16 cellular contexts compared by ENCODE assay signal in genomic region chrX:7069556-7069955, GRCh38.
"Had no signal": no experiment of that assay in that cellular context is flagged by ENCODE, and none has a peak within 500 bp of the region (broad histone marks: within the 10 kb centered on the region; RNA-seq: fewer than 3 reads in every experiment).

No MANE protein-coding gene starts in this region.

- H3K4me3 ChIP-seq: ascending aorta, mucosa of descending colon, smooth muscle cell, stomach, upper lobe of left lung had no signal

- H3K4me1 ChIP-seq: ascending aorta had no signal

- H3K27ac Mint-ChIP-seq: activated CD4-positive, alpha-beta memory T cell treated with anti-CD3 and anti-CD28 coated beads for 36 hours; activated T-cell treated with anti-CD3 and anti-CD28 coated beads, Interleukin-2, amount 50 U/mL, for 24 hours; nephron; WTC11 had no signal

- H3K4me3 Mint-ChIP-seq: activated CD4-positive, alpha-beta memory T cell treated with anti-CD3 and anti-CD28 coated beads for 36 hours; activated T-cell treated with anti-CD3 and anti-CD28 coated beads, Interleukin-2, amount 50 U/mL, for 24 hours; nephron; WTC11 had no signal

- H3K27me3 Mint-ChIP-seq: activated CD4-positive, alpha-beta memory T cell treated with anti-CD3 and anti-CD28 coated beads for 36 hours; activated T-cell treated with anti-CD3 and anti-CD28 coated beads, Interleukin-2, amount 50 U/mL, for 24 hours; memory B cell had no signal

- H3K4me2 ChIP-seq: smooth muscle cell had no signal

- DNase-seq: activated effector memory CD4-positive, alpha-beta T cell treated with anti-CD3 and anti-CD28 coated beads, Interleukin-2, amount 50 U/mL, for 16 hours; activated naive CD4-positive, alpha-beta T cell treated with anti-CD3 and anti-CD28 coated beads, Interleukin-2, amount 50 U/mL, for 16 hours; effector memory CD4-positive, alpha-beta T cell; mucosa of descending colon; nucleus accumbens; stimulated activated CD4-positive, alpha-beta T cell treated with anti-CD3 and anti-CD28 coated beads, Interleukin-4, amount 100 ng/mL, for 1 hour; stomach; upper lobe of left lung had no signal

- H3K36me3 ChIP-seq: ascending aorta had no signal

- ATAC-seq: sciatic nerve had no signal

- H3K9me3 ChIP-seq: ascending aorta, mucosa of descending colon, stomach, upper lobe of left lung had no signal

- H3K27me3 ChIP-seq: ascending aorta, stomach, upper lobe of left lung had no signal

- H3K9me3 Mint-ChIP-seq: activated CD4-positive, alpha-beta memory T cell treated with anti-CD3 and anti-CD28 coated beads for 36 hours; activated T-cell treated with anti-CD3 and anti-CD28 coated beads, Interleukin-2, amount 50 U/mL, for 24 hours; memory B cell had no signal

- H3K27ac ChIP-seq: ascending aorta, stomach, upper lobe of left lung had no signal
